Comparison of ENCODE assay signal across 7 cellular contexts in the genomic region with DNA sequence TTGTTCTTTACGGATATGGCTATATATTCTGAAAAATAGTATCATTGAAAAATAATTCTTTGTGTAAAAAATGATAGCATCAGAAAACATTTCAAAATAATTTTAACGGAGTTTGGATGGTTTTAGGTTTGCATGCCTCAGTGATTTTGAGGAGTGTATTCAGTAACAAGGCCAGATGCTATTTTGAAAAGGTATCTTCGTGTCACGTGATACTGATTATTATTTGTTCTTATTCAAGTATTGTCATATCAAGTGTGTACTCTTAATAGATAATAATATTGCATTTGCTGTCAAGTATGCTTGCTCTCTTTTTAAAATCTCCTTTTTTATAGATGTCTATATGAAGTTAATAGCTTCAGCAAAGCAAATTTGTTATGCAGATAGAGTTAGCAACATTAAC.
"Had no signal": no experiment of that assay in that cellular context is flagged by ENCODE, and none has a peak within 500 bp of the region (broad histone marks: within the 10 kb centered on the region; RNA-seq: fewer than 3 reads in every experiment).

No MANE protein-coding gene starts in this region.

- ATAC-seq: GM23338 had no signal

- H3K4me3 ChIP-seq: GM23338 had no signal

- H2AFZ ChIP-seq: GM23338 had no signal

- DNase-seq: H9, HCEC 1CT, KG1 had no signal

- H3K4me2 ChIP-seq: GM23338 had no signal

- FAIRE-seq: H1, H54, HTR-8/SVneo had no signal
